In the genomic region with DNA sequence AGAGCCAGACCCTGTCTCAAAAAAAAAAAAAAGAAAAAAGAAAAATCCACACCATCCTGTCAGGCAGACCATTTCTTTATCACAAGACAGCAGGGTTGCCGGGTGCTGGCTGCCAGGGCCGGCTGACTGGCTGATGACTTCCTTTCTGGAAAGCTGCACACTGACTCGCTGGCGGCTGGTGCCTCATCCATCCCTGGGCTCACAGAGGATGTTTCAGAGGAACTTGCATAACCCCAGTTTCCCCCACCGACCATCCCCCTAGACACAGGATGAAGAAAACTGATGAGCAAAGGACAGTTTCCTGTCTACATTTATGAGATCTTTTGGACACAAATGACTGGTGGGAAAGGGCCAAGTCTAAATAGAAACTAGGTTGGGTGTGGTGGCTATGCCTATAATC, we compare ENCODE assay signal across 9 cellular contexts. TPM values are rescaled to one million over a fixed set of nuclear protein-coding genes. Genes with fewer than 3 reads are reported as not detected.
DNase-seq lines count a peak whose midpoint lies in the region; ATAC-seq and TF ChIP-seq lines count a peak whose summit lies in the region.
"Had no signal": no experiment of that assay in that cellular context is flagged by ENCODE, and none has a peak within 500 bp of the region (broad histone marks: within the 10 kb centered on the region; RNA-seq: fewer than 3 reads in every experiment).

No MANE protein-coding gene starts in this region.

- dilution Hi-C loops in mammary epithelial cell (cut with HindIII; ENCODE audit: low sequenced_read_pairs): no loop called here

- no peak for ATAC-seq in GM21619 (IDR thresholded peaks at IDR 0.05; ENCODE audit: unreplicated experiment)
- ATAC-seq in GM18868 (IDR thresholded peaks at IDR 0.05; ENCODE audit: unreplicated experiment): no peak

- peaks cover 22 to 84% (median 61%) of the 10 kb centered on the region in 11 experiments for H3K36me3 ChIP-seq in BLaER1 treated with 17β-estradiol and CSF1 and Interleukin-3, amounts not matched to agents 10 nM and 100 nM
- no peaks in the 10 kb centered on the region for H3K36me3 ChIP-seq in mammary epithelial cell (ENCODE audit: insufficient read depth, low read length)
- H3K36me3 ChIP-seq: ovary had no signal

- no peaks in the 10 kb centered on the region for H3K27me3 ChIP-seq in BLaER1 treated with 17β-estradiol and CSF1 and Interleukin-3, amounts not matched to agents 10 nM and 100 nM
- no peaks in the 10 kb centered on the region for H3K27me3 ChIP-seq in mammary epithelial cell (ENCODE audit: insufficient read depth, low read length)
- H3K27me3 ChIP-seq: ovary had no signal

- TF ChIP-seq POLR2A in erythroblast (IDR thresholded peaks at IDR 0.05; ENCODE audit: low read length): no peak

- intact Hi-C loops in mammary epithelial cell (cut with micrococcal nuclease): no loop called here

- CTCF ChIA-PET in mammary epithelial cell (lab: Charles Lee; ENCODE audit: low non-redundant PET): no interaction called here

- peak; percentile 91 for DNase-seq in MV-4-11 (lab: John Stamatoyannopoulos, UW)
- peak; percentile 55 for DNase-seq in mammary epithelial cell
- DNase-seq in mesenteric fat pad (ENCODE audit: low spot score): peak; percentile 90
- no peak for DNase-seq in erythroblast (lab: John Stamatoyannopoulos, UW)
- no peak for DNase-seq in NCI-H146 (lab: John Stamatoyannopoulos, UW)

- no peaks in the 10 kb centered on the region for H4K20me1 ChIP-seq in BLaER1 treated with 17β-estradiol and CSF1 and Interleukin-3, amounts not matched to agents 10 nM and 100 nM
- no peaks in the 10 kb centered on the region for H4K20me1 ChIP-seq in mammary epithelial cell (ENCODE audit: insufficient read depth, low read length)

- peak overlapping the region; percentile 70 to 100 (median 91) for H3K4me2 ChIP-seq in BLaER1 treated with 17β-estradiol and CSF1 and Interleukin-3, amounts not matched to agents 10 nM and 100 nM
- no peak overlapping the region for H3K4me2 ChIP-seq in mammary epithelial cell (ENCODE audit: insufficient read depth, low read depth, low read length)

- H2AFZ ChIP-seq in mammary epithelial cell (ENCODE audit: low read depth, low read length): no peak overlapping the region

- WGBS in mammary epithelial cell (ENCODE audit: low coverage, missing lambda C conversion rate): 86% methylated on average over 1 of the region's 5 CpGs

- TF ChIP-seq CTCF in mammary epithelial cell (conservative IDR thresholded peaks at IDR 0.05 in 1 of 2, IDR thresholded peaks at IDR 0.05 in 1 of 2; ENCODE audit: extremely low read depth in 1 of 2, insufficient read depth in 1 of 2, low read depth in 1 of 2, low read length in 2 of 2): no peak

- no TSS peak for BruUV-seq in mammary epithelial cell (replicated peaks; lab: Mats Ljungman, UMichigan)

- in situ Hi-C loops in mammary epithelial cell (cut with MboI; ENCODE audit: low sequenced_read_pairs in 2 of 2): no loop called here

- peak overlapping the region; percentile 70 to 98 (median 95); a peak in 21 of 22 replicates for H3K27ac ChIP-seq in BLaER1 treated with 17β-estradiol and CSF1 and Interleukin-3, amounts not matched to agents 10 nM and 100 nM
- no peak overlapping the region for H3K27ac ChIP-seq in mammary epithelial cell (ENCODE audit: insufficient read depth, low read depth, low read length)
- H3K27ac ChIP-seq: ovary had no signal

- no peaks in the 10 kb centered on the region for H3K79me2 ChIP-seq in mammary epithelial cell (ENCODE audit: insufficient read depth, low read length)

- peak overlapping the region in 7 of 10 experiments; percentile 25 to 58 (median 45); a peak in 14 of 20 replicates for H3K4me3 ChIP-seq in BLaER1 treated with 17β-estradiol and CSF1 and Interleukin-3, amounts not matched to agents 10 nM and 100 nM
- H3K4me3 ChIP-seq in mammary epithelial cell (replicated peaks in 1 of 3; ENCODE audit: insufficient read depth in 1 of 3, low read depth in 2 of 3, low read length in 3 of 3): no peak overlapping the region
- H3K4me3 ChIP-seq: ovary had no signal

- H3K9ac ChIP-seq in BLaER1 treated with 17β-estradiol and CSF1 and Interleukin-3, amounts not matched to agents 10 nM and 100 nM: peak overlapping the region; percentile 60 to 86 (median 81); a peak in 21 of 22 replicates
- no peak overlapping the region for H3K9ac ChIP-seq in mammary epithelial cell (ENCODE audit: insufficient read depth, low read length)

- H3K4me1 ChIP-seq in BLaER1 treated with 17β-estradiol and CSF1 and Interleukin-3, amounts not matched to agents 10 nM and 100 nM: peaks cover 29 to 99% (median 89%) of the 10 kb centered on the region in 10 experiments
- H3K4me1 ChIP-seq in mammary epithelial cell (ENCODE audit: insufficient read depth, low read length): peaks cover 4% of the 10 kb centered on the region

- H3K9me3 ChIP-seq in BLaER1 treated with 17β-estradiol and CSF1 and Interleukin-3, amounts not matched to agents 10 nM and 100 nM (replicated peaks in 1 of 11): peaks cover 0 to 41% (median 0%) of the 10 kb centered on the region in 11 experiments; a peak in 6 of 22 replicates
- H3K9me3 ChIP-seq in mammary epithelial cell (replicated peaks; ENCODE audit: insufficient read depth, low read length): no peaks in the 10 kb centered on the region
- H3K9me3 ChIP-seq: ovary had no signal

RNA-seq across cellular contexts. Expression of a gene that starts 14.1 kb away (rescaled TPM):
- total RNA-seq in mammary epithelial cell (10 to 100 TPM in 1 of 2 donors, under 1 TPM in 1; 0.17 to 17.4 TPM), mesenteric fat pad (7.4 TPM)
- polyA plus RNA-seq in mammary epithelial cell: 5.1 TPM
- 7.8 TPM for polyA minus RNA-seq in mammary epithelial cell

RNA-seq across cellular contexts. Expression of a gene that starts 36.0 kb away (rescaled TPM):
- total RNA-seq in mammary epithelial cell (10 to 100 TPM in 1 of 2 donors, 1 to 10 TPM in 1; 9.3 to 20.4 TPM), mesenteric fat pad (10.3 TPM)
- 17.0 TPM for polyA plus RNA-seq in mammary epithelial cell
- polyA minus RNA-seq in mammary epithelial cell: 10.3 TPM

Comparison
In these comparisons a context has a peak if more than half of its experiments do, and no peak if none do; other contexts are left out.
1. H3K4me3 ChIP-seq: peak in BLaER1 treated with 17β-estradiol and CSF1 and Interleukin-3, amounts not matched to agents 10 nM and 100 nM (7 of 10); none in mammary epithelial cell (0 of 3).
2. DNase-seq: peak in MV-4-11 (single experiment), mammary epithelial cell (single experiment) and mesenteric fat pad (single experiment); none in erythroblast (0 of 2) and NCI-H146 (single experiment).